In genomic region chr20:34001378-34001777, GRCh38 we compare ENCODE assay signal across 22 cellular contexts. TPM values are rescaled to one million over a fixed set of nuclear protein-coding genes. Genes with fewer than 3 reads are reported as not detected.
A peak's percentile ranks its signal among the peaks of the same experiment; 100 is the strongest.
DNase-seq lines count a peak whose midpoint lies in the region; ATAC-seq and TF ChIP-seq lines count a peak whose summit lies in the region.
"Had no signal": no experiment of that assay in that cellular context is flagged by ENCODE, and none has a peak within 500 bp of the region (broad histone marks: within the 10 kb centered on the region; RNA-seq: fewer than 3 reads in every experiment).

No MANE protein-coding gene starts in this region.

- no peak overlapping the region; a peak in 1 of 22 replicates for H3K9ac ChIP-seq in BLaER1 treated with 17β-estradiol and CSF1 and Interleukin-3, amounts not matched to agents 10 nM and 100 nM
- H3K9ac ChIP-seq in fibroblast of lung (ENCODE audit: insufficient read depth, low read length): no peak overlapping the region

- H3K36me3 ChIP-seq in BLaER1 treated with 17β-estradiol and CSF1 and Interleukin-3, amounts not matched to agents 10 nM and 100 nM: peaks cover 23 to 81% (median 60%) of the 10 kb centered on the region in 11 experiments
- H3K36me3 ChIP-seq in fibroblast of lung (ENCODE audit: control insufficient read depth, insufficient read depth, low read length): no peaks in the 10 kb centered on the region

- TF ChIP-seq CTCF in fibroblast of lung (conservative IDR thresholded peaks at IDR 0.05 in 1 of 2, IDR thresholded peaks at IDR 0.05 in 1 of 2; ENCODE audit: low read depth in 1 of 2, low read length in 2 of 2): no peak
- TF ChIP-seq CTCF in foreskin keratinocyte (conservative IDR thresholded peaks at IDR 0.05): no peak

- H3K27me3 Mint-ChIP-seq in activated CD4-positive, alpha-beta memory T cell treated with anti-CD3 and anti-CD28 coated beads, Interleukin-2, amount 10 ng/mL, durations not matched to agents 7 days and 5 days: no peaks in the 10 kb centered on the region

- peaks cover 66% of the 10 kb centered on the region for H3K4me1 Mint-ChIP-seq in activated CD4-positive, alpha-beta memory T cell treated with anti-CD3 and anti-CD28 coated beads, Interleukin-2, amount 10 ng/mL, durations not matched to agents 7 days and 5 days

- H2AFZ ChIP-seq in fibroblast of lung (ENCODE audit: low read length): no peak overlapping the region

- H3K27ac Mint-ChIP-seq in activated CD4-positive, alpha-beta memory T cell treated with anti-CD3 and anti-CD28 coated beads, Interleukin-2, amount 10 ng/mL, durations not matched to agents 7 days and 5 days: no peak overlapping the region

- POLR2A ChIA-PET in activated CD4-positive, alpha-beta memory T cell treated with anti-CD3 and anti-CD28 coated beads, Interleukin-2, amount 10 ng/mL, durations not matched to agents 7 days and 5 days (lab: Charles Lee): interaction anchor here (0.6 kb wide), 1 partner anchor 9 kb away, joined by 4 read pairs; no protein-coding TSS in a partner anchor

- no peaks in the 10 kb centered on the region for H3K9me3 Mint-ChIP-seq in activated CD4-positive, alpha-beta memory T cell treated with anti-CD3 and anti-CD28 coated beads, Interleukin-2, amount 10 ng/mL, durations not matched to agents 7 days and 5 days
- H3K9me3 Mint-ChIP-seq: CD14-positive monocyte had no signal

- H4K20me1 ChIP-seq in BLaER1 treated with 17β-estradiol and CSF1 and Interleukin-3, amounts not matched to agents 10 nM and 100 nM: peaks cover 98 to 100% (median 100%) of the 10 kb centered on the region in 11 experiments
- H4K20me1 ChIP-seq in fibroblast of lung (ENCODE audit: control insufficient read depth, extremely low read depth, insufficient read depth, low read length): peaks cover 2% of the 10 kb centered on the region

- H3K4me2 ChIP-seq in BLaER1 treated with 17β-estradiol and CSF1 and Interleukin-3, amounts not matched to agents 10 nM and 100 nM: peak overlapping the region; percentile 8 to 46 (median 41); a peak in 17 of 22 replicates
- peak overlapping the region; percentile 33 for H3K4me2 ChIP-seq in fibroblast of lung (ENCODE audit: extremely low read depth, insufficient read depth, low read length)

- peaks cover 40 to 62% (median 49%) of the 10 kb centered on the region in 10 experiments for H3K4me1 ChIP-seq in BLaER1 treated with 17β-estradiol and CSF1 and Interleukin-3, amounts not matched to agents 10 nM and 100 nM
- peaks cover 7% of the 10 kb centered on the region for H3K4me1 ChIP-seq in fibroblast of lung (ENCODE audit: control insufficient read depth, extremely low read depth, insufficient read depth, low read length)
- H3K4me1 ChIP-seq in foreskin keratinocyte: no peaks in the 10 kb centered on the region

- CTCF ChIA-PET in activated CD4-positive, alpha-beta memory T cell treated with anti-CD3 and anti-CD28 coated beads, Interleukin-2, amount 10 ng/mL, durations not matched to agents 7 days and 5 days (lab: Charles Lee): interaction anchor here (1.2 kb wide), 1 partner anchor 21 kb away, joined by 3 read pairs; no protein-coding TSS in a partner anchor

- H3K27ac ChIP-seq in BLaER1 treated with 17β-estradiol and CSF1 and Interleukin-3, amounts not matched to agents 10 nM and 100 nM: 0 out of 22 replicates have a peak overlapping the region, but pooled peaks of 1 of the 11 experiments have one; percentile 7
- H3K27ac ChIP-seq in fibroblast of lung (ENCODE audit: insufficient read depth, low read length) (no peak overlapping the region), foreskin keratinocyte (no peak overlapping the region)

- H3K9me3 ChIP-seq in BLaER1 treated with 17β-estradiol and CSF1 and Interleukin-3, amounts not matched to agents 10 nM and 100 nM (replicated peaks in 1 of 11): peaks cover 8 to 31% (median 11%) of the 10 kb centered on the region in 11 experiments; a peak in 16 of 22 replicates
- H3K9me3 ChIP-seq in fibroblast of lung (ENCODE audit: control insufficient read depth, insufficient read depth, low read depth, low read length): no peaks in the 10 kb centered on the region
- H3K9me3 ChIP-seq: HAP-1 had no signal

- H3K27me3 ChIP-seq in BLaER1 treated with 17β-estradiol and CSF1 and Interleukin-3, amounts not matched to agents 10 nM and 100 nM: no peaks in the 10 kb centered on the region
- H3K27me3 ChIP-seq in fibroblast of lung (ENCODE audit: control insufficient read depth, insufficient read depth, low read length): no peaks in the 10 kb centered on the region
- H3K27me3 ChIP-seq in foreskin keratinocyte: no peaks in the 10 kb centered on the region

- peak; percentile 39 for DNase-seq in AG08396 (ENCODE audit: low spot score)
- DNase-seq in M059J (ENCODE audit: low read depth): peak; percentile 34
- peak in 1 of 2 donors; percentile 44 for DNase-seq in fibroblast of lung (ENCODE audit: low read depth in 2 of 2)
- DNase-seq in activated CD4-positive, alpha-beta memory T cell treated with anti-CD3 and anti-CD28 coated beads, Interleukin-2, amount 10 ng/mL, durations not matched to agents 7 days and 5 days: no peak
- DNase-seq in activated CD4-positive, alpha-beta T cell treated with anti-CD3 and anti-CD28 coated beads, Interleukin-2, amount 50 U/mL, for 48 hours: no peak
- no peak for DNase-seq in foreskin keratinocyte
- DNase-seq: COR-L47, DMS153, Kasumi-1, NCI-H1092 treated with DMSO at 0.1 percent for 48 hours, NCI-H146, NCI-H2029 treated with DMSO at 0.1 percent for 48 hours, NCI-H2171 treated with DMSO at 0.1 percent for 48 hours, NCI-H446, NCI-H526 treated with DMSO at 0.1 percent for 48 hours, SHP77 had no signal

- H3K4me3 Mint-ChIP-seq in activated CD4-positive, alpha-beta memory T cell treated with anti-CD3 and anti-CD28 coated beads, Interleukin-2, amount 10 ng/mL, durations not matched to agents 7 days and 5 days: no peak overlapping the region
- H3K4me3 Mint-ChIP-seq: CD14-positive monocyte had no signal

- ATAC-seq in HG03439 (IDR thresholded peaks at IDR 0.05; ENCODE audit: unreplicated experiment) (no peak), foreskin keratinocyte (no peak)

- peaks cover 86% of the 10 kb centered on the region for H3K79me2 ChIP-seq in fibroblast of lung (ENCODE audit: control insufficient read depth, insufficient read depth, low read length)

- H3K4me3 ChIP-seq in BLaER1 treated with 17β-estradiol and CSF1 and Interleukin-3, amounts not matched to agents 10 nM and 100 nM: no peak overlapping the region
- no peak overlapping the region for H3K4me3 ChIP-seq in fibroblast of lung (replicated peaks in 1 of 4; ENCODE audit: control extremely low read depth in 1 of 4, insufficient read depth in 1 of 4, low read depth in 3 of 4, low read length in 4 of 4)
- H3K4me3 ChIP-seq: GM12878, HAP-1, SK-N-MC had no signal

- H3K36me3 Mint-ChIP-seq in activated CD4-positive, alpha-beta memory T cell treated with anti-CD3 and anti-CD28 coated beads, Interleukin-2, amount 10 ng/mL, durations not matched to agents 7 days and 5 days (ENCODE audit: low read depth): peaks cover 48% of the 10 kb centered on the region

RNA-seq across cellular contexts. Expression of gene RALY, which starts 7.7 kb away (rescaled TPM):
- 183 and 230 TPM in 2 replicates for total RNA-seq in M059J (2014; rRNA removed; shearing (Covaris generic))
- total RNA-seq in fibroblast of lung: 54.2 and 57.1 TPM in 2 replicates
- 54.5 and 70.6 TPM in 2 replicates for polyA plus RNA-seq in fibroblast of lung
- polyA plus RNA-seq in fibroblast of lung (2012): 89.9 and 133 TPM in 2 replicates
- polyA minus RNA-seq in fibroblast of lung (ENCODE audit: low replicate concordance): 80.5 and 110 TPM in 2 replicates
- 100 to 1,000 TPM; 204 to 209 TPM for total RNA-seq in activated CD4-positive, alpha-beta memory T cell treated with anti-CD3 and anti-CD28 coated beads, Interleukin-2, amount 10 ng/mL, durations not matched to agents 7 days and 5 days
- total RNA-seq in foreskin keratinocyte: 141 and 163 TPM in 2 replicates
- polyA plus RNA-seq in foreskin keratinocyte: 193 and 211 TPM in 2 replicates

Comparison
In these comparisons a context has a peak if more than half of its experiments do, and no peak if none do; other contexts are left out.
1. DNase-seq: peak in AG08396 (single experiment) and M059J (single experiment); none in activated CD4-positive, alpha-beta memory T cell treated with anti-CD3 and anti-CD28 coated beads, Interleukin-2, amount 10 ng/mL, durations not matched to agents 7 days and 5 days (single experiment), activated CD4-positive, alpha-beta T cell treated with anti-CD3 and anti-CD28 coated beads, Interleukin-2, amount 50 U/mL, for 48 hours (0 of 2) and foreskin keratinocyte (0 of 2).